Comparison of ENCODE assay signal across 7 cellular contexts in the genomic region with DNA sequence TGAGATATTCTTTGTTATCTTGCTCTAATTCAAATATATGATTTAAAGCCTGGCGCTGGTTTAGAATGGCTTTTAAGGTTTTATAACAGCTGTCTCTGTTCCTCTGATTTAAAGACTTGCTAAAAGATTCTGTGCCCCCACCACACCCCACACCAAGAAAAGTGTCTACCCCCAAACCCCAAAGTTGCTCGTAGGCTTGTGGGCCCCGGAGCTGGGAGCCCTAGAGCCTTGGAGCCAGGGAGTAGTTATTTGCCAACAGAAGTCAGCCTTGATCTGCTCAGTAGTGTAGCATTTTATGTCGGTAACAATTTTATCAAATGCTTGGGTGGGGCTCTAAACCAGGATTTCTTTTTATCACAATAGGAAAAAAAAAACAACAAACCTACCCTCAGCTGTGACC.
DNase-seq lines count a peak whose midpoint lies in the region; ATAC-seq and TF ChIP-seq lines count a peak whose summit lies in the region.

No MANE protein-coding gene starts in this region.

- no peaks in the 10 kb centered on the region for H3K9me3 Mint-ChIP-seq in CD4-positive, CD25-positive, alpha-beta regulatory T cell
- no peaks in the 10 kb centered on the region for H3K9me3 Mint-ChIP-seq in GM23338

- H3K36me3 Mint-ChIP-seq in CD4-positive, CD25-positive, alpha-beta regulatory T cell: peaks cover 52% of the 10 kb centered on the region
- H3K36me3 Mint-ChIP-seq in GM23338 (ENCODE audit: low read depth): peaks cover 19% of the 10 kb centered on the region

- no peak overlapping the region for H3K4me3 ChIP-seq in CD4-positive, CD25-positive, alpha-beta regulatory T cell (ENCODE audit: low read depth, low read length)
- H3K4me3 ChIP-seq in GM23338 (no peak overlapping the region), esophagus muscularis mucosa (no peak overlapping the region), ovary (no peak overlapping the region)

- H3K79me2 ChIP-seq in GM23338 (replicated peaks; ENCODE audit: insufficient read depth): no peaks in the 10 kb centered on the region

- peaks cover 31 to 68% (median 51%) of the 10 kb centered on the region in 4 donors for H3K4me1 Mint-ChIP-seq in CD4-positive, CD25-positive, alpha-beta regulatory T cell
- peaks cover 31% of the 10 kb centered on the region for H3K4me1 Mint-ChIP-seq in GM23338

- H3K4me3 Mint-ChIP-seq in CD4-positive, CD25-positive, alpha-beta regulatory T cell: peak overlapping the region in 2 of 4 donors; percentile 5 to 35
- no peak overlapping the region for H3K4me3 Mint-ChIP-seq in GM23338

- no peak for TF ChIP-seq POLR2A in esophagus muscularis mucosa (IDR thresholded peaks at IDR 0.05; ENCODE audit: low read depth)
- no peak for TF ChIP-seq POLR2A in ovary (IDR thresholded peaks at IDR 0.05)

- intact Hi-C loops in esophagus muscularis mucosa (cut with DNase I): loop anchor here (2.0 to 10.0 kb wide), 2 partner anchors 164 to 332 kb away; a partner anchor contains a TSS
- intact Hi-C loops in ovary (cut with DNase I): loop anchor here (2.0 to 5.0 kb wide), 3 partner anchors 286 to 331 kb away; no protein-coding TSS in a partner anchor

- H2AFZ ChIP-seq in GM23338: no peak overlapping the region

- TF ChIP-seq EP300 in esophagus muscularis mucosa (IDR thresholded peaks at IDR 0.05) (no peak), ovary (IDR thresholded peaks at IDR 0.05) (no peak)

- H3K4me2 ChIP-seq in GM23338: no peak overlapping the region

- peaks cover 53% of the 10 kb centered on the region for H3K4me1 ChIP-seq in CD4-positive, CD25-positive, alpha-beta regulatory T cell (ENCODE audit: control insufficient read depth, insufficient read depth, low read length, poor library complexity, severe bottlenecking)
- peaks cover 18% of the 10 kb centered on the region for H3K4me1 ChIP-seq in GM23338 (ENCODE audit: insufficient read depth)
- peaks cover 28 to 32% (median 32%) of the 10 kb centered on the region in 4 donors for H3K4me1 ChIP-seq in esophagus muscularis mucosa
- H3K4me1 ChIP-seq in ovary (ENCODE audit: insufficient read depth): peaks cover 10% of the 10 kb centered on the region

- H4K20me1 ChIP-seq in GM23338 (replicated peaks; ENCODE audit: insufficient read depth): no peaks in the 10 kb centered on the region

- no peaks in the 10 kb centered on the region for H3F3A ChIP-seq in GM23338 (replicated peaks; ENCODE audit: low read depth)

- H3K27ac Mint-ChIP-seq in CD4-positive, CD25-positive, alpha-beta regulatory T cell: peak overlapping the region; percentile 81 to 93 (median 91)
- H3K27ac Mint-ChIP-seq in GM23338: no peak overlapping the region; the same call in 1 of the 2 replicates

- H3K9me2 ChIP-seq in GM23338 (ENCODE audit: insufficient read depth): no peaks in the 10 kb centered on the region

- no peaks in the 10 kb centered on the region for H3K27me3 Mint-ChIP-seq in CD4-positive, CD25-positive, alpha-beta regulatory T cell
- peaks cover 2% of the 10 kb centered on the region for H3K27me3 Mint-ChIP-seq in GM23338 (ENCODE audit: insufficient read depth, low read depth, poor library complexity)

- no peaks in the 10 kb centered on the region for H3K27me3 ChIP-seq in CD4-positive, CD25-positive, alpha-beta regulatory T cell (ENCODE audit: control insufficient read depth, insufficient read depth, low read length)
- H3K27me3 ChIP-seq in GM23338 (ENCODE audit: insufficient read depth) (no peaks in the 10 kb centered on the region), esophagus muscularis mucosa (no peaks in the 10 kb centered on the region), ovary (no peaks in the 10 kb centered on the region)

- ATAC-seq in CD4-positive, CD25-positive, alpha-beta regulatory T cell (ENCODE audit: low read depth in 2 of 2): no peak
- ATAC-seq in GM23338: peak; percentile 26
- no peak for ATAC-seq in HG02970 (IDR thresholded peaks at IDR 0.05; ENCODE audit: low FRiP score, unreplicated experiment)

- H3K9me3 ChIP-seq in CD4-positive, CD25-positive, alpha-beta regulatory T cell (ENCODE audit: control insufficient read depth in 2 of 2, low read length in 2 of 2): no peaks in the 10 kb centered on the region
- H3K9me3 ChIP-seq in esophagus muscularis mucosa: no peaks in the 10 kb centered on the region
- H3K9me3 ChIP-seq in ovary: no peaks in the 10 kb centered on the region

- TF ChIP-seq CTCF in GM23338 (conservative IDR thresholded peaks at IDR 0.05; ENCODE audit: low read depth in 2 of 2): no peak
- TF ChIP-seq CTCF in esophagus muscularis mucosa (IDR thresholded peaks at IDR 0.05): no peak
- TF ChIP-seq CTCF in ovary (IDR thresholded peaks at IDR 0.05): no peak

- DNase-seq in CD4-positive, CD25-positive, alpha-beta regulatory T cell: no peak
- DNase-seq in GM23338 (ENCODE audit: low spot score) (no peak), esophagus muscularis mucosa (ENCODE audit: extremely low spot score) (no peak), ovary (no peak), GM19238 (ENCODE audit: insufficient read length, low spot score) (no peak), EL (no peak)

- peaks cover 71% of the 10 kb centered on the region for H3K36me3 ChIP-seq in CD4-positive, CD25-positive, alpha-beta regulatory T cell (ENCODE audit: control insufficient read depth, insufficient read depth, low read length)
- H3K36me3 ChIP-seq in GM23338 (ENCODE audit: insufficient read depth): no peaks in the 10 kb centered on the region; the same call in 1 of the 2 replicates
- H3K36me3 ChIP-seq in esophagus muscularis mucosa: peaks cover 0 to 35% (median 5%) of the 10 kb centered on the region in 4 donors
- H3K36me3 ChIP-seq in ovary: no peaks in the 10 kb centered on the region

- 84% methylated on average over 4 of the region's 4 CpGs for WGBS in esophagus muscularis mucosa
- 42 to 53% (median 50%) methylated on average over 4 of the region's 4 CpGs for WGBS in ovary, 3 donors

- H3K27ac ChIP-seq in CD4-positive, CD25-positive, alpha-beta regulatory T cell (ENCODE audit: insufficient read depth, low read length, poor library complexity, severe bottlenecking): peak overlapping the region; percentile 70
- H3K27ac ChIP-seq in GM23338 (ENCODE audit: low read depth) (peak overlapping the region; percentile 21; the same call in 1 of the 2 replicates), esophagus muscularis mucosa (replicated peaks in 1 of 4) (peak overlapping the region; percentile 4 to 42 (median 22)), ovary (peak overlapping the region; percentile 48 to 60)

TF ChIP-seq in GM23338, 12 proteins besides CTCF, POLR2A, EP300 and RAD21 (continues in another document):
- no peak for TF ChIP-seq NANOG (IDR thresholded peaks at IDR 0.05; ENCODE audit: borderline replicate concordance)
- TF ChIP-seq ZNF114 (CRISPR knock-in tag; IDR thresholded peaks at IDR 0.05): no peak
- TF ChIP-seq, protein P1, sequence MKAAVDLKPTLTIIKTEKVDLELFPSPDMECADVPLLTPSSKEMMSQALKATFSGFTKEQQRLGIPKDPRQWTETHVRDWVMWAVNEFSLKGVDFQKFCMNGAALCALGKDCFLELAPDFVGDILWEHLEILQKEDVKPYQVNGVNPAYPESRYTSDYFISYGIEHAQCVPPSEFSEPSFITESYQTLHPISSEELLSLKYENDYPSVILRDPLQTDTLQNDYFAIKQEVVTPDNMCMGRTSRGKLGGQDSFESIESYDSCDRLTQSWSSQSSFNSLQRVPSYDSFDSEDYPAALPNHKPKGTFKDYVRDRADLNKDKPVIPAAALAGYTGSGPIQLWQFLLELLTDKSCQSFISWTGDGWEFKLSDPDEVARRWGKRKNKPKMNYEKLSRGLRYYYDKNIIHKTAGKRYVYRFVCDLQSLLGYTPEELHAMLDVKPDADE (IDR thresholded peaks at IDR 0.05): no peak
- no peak for TF ChIP-seq ZNF331 (CRISPR knock-in tag; IDR thresholded peaks at IDR 0.05; ENCODE audit: low read depth)
- no peak for TF ChIP-seq EZH2phosphoT487 (IDR thresholded peaks at IDR 0.05; ENCODE audit: unreplicated experiment)
- no peak for TF ChIP-seq POLR2AphosphoS5 (IDR thresholded peaks at IDR 0.05; ENCODE audit: low read depth)
- TF ChIP-seq, protein P2, sequence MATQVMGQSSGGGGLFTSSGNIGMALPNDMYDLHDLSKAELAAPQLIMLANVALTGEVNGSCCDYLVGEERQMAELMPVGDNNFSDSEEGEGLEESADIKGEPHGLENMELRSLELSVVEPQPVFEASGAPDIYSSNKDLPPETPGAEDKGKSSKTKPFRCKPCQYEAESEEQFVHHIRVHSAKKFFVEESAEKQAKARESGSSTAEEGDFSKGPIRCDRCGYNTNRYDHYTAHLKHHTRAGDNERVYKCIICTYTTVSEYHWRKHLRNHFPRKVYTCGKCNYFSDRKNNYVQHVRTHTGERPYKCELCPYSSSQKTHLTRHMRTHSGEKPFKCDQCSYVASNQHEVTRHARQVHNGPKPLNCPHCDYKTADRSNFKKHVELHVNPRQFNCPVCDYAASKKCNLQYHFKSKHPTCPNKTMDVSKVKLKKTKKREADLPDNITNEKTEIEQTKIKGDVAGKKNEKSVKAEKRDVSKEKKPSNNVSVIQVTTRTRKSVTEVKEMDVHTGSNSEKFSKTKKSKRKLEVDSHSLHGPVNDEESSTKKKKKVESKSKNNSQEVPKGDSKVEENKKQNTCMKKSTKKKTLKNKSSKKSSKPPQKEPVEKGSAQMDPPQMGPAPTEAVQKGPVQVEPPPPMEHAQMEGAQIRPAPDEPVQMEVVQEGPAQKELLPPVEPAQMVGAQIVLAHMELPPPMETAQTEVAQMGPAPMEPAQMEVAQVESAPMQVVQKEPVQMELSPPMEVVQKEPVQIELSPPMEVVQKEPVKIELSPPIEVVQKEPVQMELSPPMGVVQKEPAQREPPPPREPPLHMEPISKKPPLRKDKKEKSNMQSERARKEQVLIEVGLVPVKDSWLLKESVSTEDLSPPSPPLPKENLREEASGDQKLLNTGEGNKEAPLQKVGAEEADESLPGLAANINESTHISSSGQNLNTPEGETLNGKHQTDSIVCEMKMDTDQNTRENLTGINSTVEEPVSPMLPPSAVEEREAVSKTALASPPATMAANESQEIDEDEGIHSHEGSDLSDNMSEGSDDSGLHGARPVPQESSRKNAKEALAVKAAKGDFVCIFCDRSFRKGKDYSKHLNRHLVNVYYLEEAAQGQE (IDR thresholded peaks at IDR 0.05; ENCODE audit: unreplicated experiment): no peak
- no peak for TF ChIP-seq STAT1 (IDR thresholded peaks at IDR 0.05; ENCODE audit: unreplicated experiment)
- no peak for TF ChIP-seq JUNB (IDR thresholded peaks at IDR 0.05; ENCODE audit: unreplicated experiment)
